11 cellular contexts compared by ENCODE assay signal in genomic region chr7:47326220-47326619, GRCh38.
DNase-seq lines count a peak whose midpoint lies in the region; ATAC-seq, FAIRE-seq and TF ChIP-seq lines count a peak whose summit lies in the region.
"Had no signal": no experiment of that assay in that cellular context is flagged by ENCODE, and none has a peak within 500 bp of the region (broad histone marks: within the 10 kb centered on the region; RNA-seq: fewer than 3 reads in every experiment).

No MANE protein-coding gene starts in this region.

- peaks cover 16 to 37% of the 10 kb centered on the region in 2 experiments for H3K36me3 ChIP-seq in SK-N-SH (replicated peaks in 1 of 2; ENCODE audit: control insufficient read depth in 1 of 2, insufficient read depth in 2 of 2, low read length in 1 of 2)

- H2AFZ ChIP-seq in SK-N-SH (ENCODE audit: low read depth), result no peak overlapping the region

- 74% methylated on average over 2 of the region's 2 CpGs for WGBS in SK-N-SH (ENCODE audit: low lambda C conversion rate)

- ATAC-seq in GM21723 (IDR thresholded peaks at IDR 0.05; ENCODE audit: unreplicated experiment) (no peak), HG02763 (IDR thresholded peaks at IDR 0.05; ENCODE audit: unreplicated experiment) (no peak)

- peak overlapping the region; percentile 66; the same call in 1 of the 2 replicates for H3K4me2 ChIP-seq in SK-N-SH

- 0 out of 2 replicates have a peak, but pooled peaks cover 3% of the 10 kb centered on the region for H3K79me2 ChIP-seq in SK-N-SH (ENCODE audit: insufficient read depth)

- no peak for TF ChIP-seq EP300 in SK-N-SH (IDR thresholded peaks at IDR 0.05; ENCODE audit: borderline replicate concordance in 1 of 2, low read depth in 1 of 2, low read length in 1 of 2)

- CTCF ChIA-PET in SK-N-SH (lab: Yijun Ruan, JAX), result interaction anchor here (0.8 to 4.0 kb wide), 10 partner anchors 9 to 493 kb away, joined by 3 to 21 read pairs (median 4); no protein-coding TSS in a partner anchor

- TF ChIP-seq RAD21 in SK-N-SH (IDR thresholded peaks at IDR 0.05; ENCODE audit: low read length), result no peak

- H3K9me2 ChIP-seq in SK-N-SH, result no peaks in the 10 kb centered on the region

- H3K4me3 ChIP-seq in SK-N-SH (ENCODE audit: low read depth in 2 of 2, low read length in 1 of 2) (no peak overlapping the region), fibroblast of the aortic adventitia (ENCODE audit: low read depth, low read length) (no peak overlapping the region), retinal pigment epithelial cell (ENCODE audit: low read length) (no peak overlapping the region)
- H3K4me3 ChIP-seq: skin epidermis had no signal

- no peak for TF ChIP-seq POLR2A in H54 (IDR thresholded peaks at IDR 0.05; ENCODE audit: low read depth, low read length)

- H3K9ac ChIP-seq in SK-N-SH, result no peak overlapping the region

- H4K20me1 ChIP-seq in SK-N-SH (ENCODE audit: insufficient read depth), result no peaks in the 10 kb centered on the region; the same call in 1 of the 2 replicates

- peaks cover 16% of the 10 kb centered on the region for H3F3A ChIP-seq in SK-N-SH (replicated peaks; ENCODE audit: insufficient read depth)

- DNase-seq in H54 (ENCODE audit: insufficient read length, low spot score) (peak; percentile 44), SK-N-SH (no peak), fibroblast of the aortic adventitia (ENCODE audit: low read depth) (peak; percentile 73), retinal pigment epithelial cell (ENCODE audit: low read depth) (peak; percentile 83), T-helper 9 cell (no peak), GM19239 (ENCODE audit: insufficient read length, low spot score) (no peak)
- DNase-seq: activated effector memory CD4-positive, alpha-beta T cell treated with Interleukin-2 at 50 U/mL for 16 hours had no signal

- no peaks in the 10 kb centered on the region for H3K27me3 ChIP-seq in SK-N-SH (ENCODE audit: insufficient read depth)

- H3K9me3 ChIP-seq in SK-N-SH, result no peaks in the 10 kb centered on the region

- TF ChIP-seq CTCF in SK-N-SH (IDR thresholded peaks at IDR 0.05) (peak; percentile 52), fibroblast of the aortic adventitia (IDR thresholded peaks at IDR 0.05; ENCODE audit: insufficient read depth, low read length) (peak; percentile 61), retinal pigment epithelial cell (conservative IDR thresholded peaks at IDR 0.05; ENCODE audit: low read depth, low read length) (peak; percentile 61)

- peak overlapping the region; percentile 25 to 40; a peak in 3 of 4 replicates for H3K27ac ChIP-seq in SK-N-SH (ENCODE audit: low read depth in 2 of 2, low read length in 1 of 2)

- POLR2A ChIA-PET in SK-N-SH (lab: Yijun Ruan, JAX), result no interaction called here

- FAIRE-seq in H54 (lab: Jason Lieb, UNC) (no peak), GM19239 (lab: Jason Lieb, UNC) (no peak)
- FAIRE-seq: GM12891 had no signal

- peaks cover 29 to 36% of the 10 kb centered on the region in 2 experiments for H3K4me1 ChIP-seq in SK-N-SH (ENCODE audit: control insufficient read depth in 1 of 2, insufficient read depth in 2 of 2, low read depth in 1 of 2, low read length in 1 of 2)

TF ChIP-seq in SK-N-SH, 30 proteins besides CTCF, POLR2A, EP300 and RAD21:
- no peak for TF ChIP-seq TAF1 (IDR thresholded peaks at IDR 0.05; ENCODE audit: borderline replicate concordance, low read depth, low read length)
- no peak for TF ChIP-seq NRF1 (IDR thresholded peaks at IDR 0.05; ENCODE audit: low read depth, low read length)
- TF ChIP-seq RFX5 (IDR thresholded peaks at IDR 0.05; ENCODE audit: low read length), result no peak
- TF ChIP-seq JUND (IDR thresholded peaks at IDR 0.05), result peak; percentile 66
- TF ChIP-seq PBX3 (IDR thresholded peaks at IDR 0.05), result peak; percentile 36; the same call in 1 of the 2 replicates
- peak; percentile 51; the same call in 1 of the 2 replicates for TF ChIP-seq TCF12 (IDR thresholded peaks at IDR 0.05)
- TF ChIP-seq NFIC (IDR thresholded peaks at IDR 0.05; ENCODE audit: borderline replicate concordance), result peak; percentile 15; the same call in 1 of the 2 replicates
- TF ChIP-seq MAX (IDR thresholded peaks at IDR 0.05; ENCODE audit: low read depth), result 0 out of 2 replicates have a peak, but pooled peaks have one; percentile 13
- 0 out of 2 replicates have a peak, but pooled peaks have one; percentile 12 for TF ChIP-seq GATA2 (CRISPR knock-in tag; IDR thresholded peaks at IDR 0.05)
- TF ChIP-seq FOSL2 (IDR thresholded peaks at IDR 0.05; ENCODE audit: borderline replicate concordance, low read depth), result peak; percentile 76; the same call in 1 of the 2 replicates

Comparison
In these comparisons a context has a peak if more than half of its experiments do, and no peak if none do; other contexts are left out.
1. DNase-seq: peak in H54 (single experiment), fibroblast of the aortic adventitia (single experiment) and retinal pigment epithelial cell (single experiment); none in SK-N-SH (single experiment), T-helper 9 cell (single experiment) and GM19239 (single experiment).
2. Peak in every context shown above with its lines, with median percentiles within 50 percentile points of each other: CTCF ChIP-seq.